In genomic region chr4:47668810-47669408, GRCh38 we compare ENCODE assay signal across 8 cellular contexts.
DNase-seq lines count a peak whose midpoint lies in the region; ATAC-seq, FAIRE-seq and TF ChIP-seq lines count a peak whose summit lies in the region.

No MANE protein-coding gene starts in this region.

- no peaks in the 10 kb centered on the region for H3K4me1 ChIP-seq in pancreas

- no peak overlapping the region for H3K9ac ChIP-seq in SU-DHL-6 (ENCODE audit: low read length)

- H3F3A ChIP-seq in SU-DHL-6 (ENCODE audit: insufficient read depth), result no peaks in the 10 kb centered on the region

- H3K4me2 ChIP-seq in SU-DHL-6 (ENCODE audit: low read depth, low read length, poor library complexity, severe bottlenecking), result peak overlapping the region; percentile 47

- TF ChIP-seq CTCF in LNCaP clone FGC (IDR thresholded peaks at IDR 0.05; ENCODE audit: control insufficient read depth, extremely low read depth, insufficient read depth), result peak; percentile 77
- TF ChIP-seq CTCF in SU-DHL-6 (IDR thresholded peaks at IDR 0.05; ENCODE audit: insufficient read depth, low read length, poor library complexity, severe bottlenecking), result peak; percentile 82
- peak; percentile 75 for TF ChIP-seq CTCF in fibroblast of pulmonary artery (IDR thresholded peaks at IDR 0.05; ENCODE audit: low read length, missing control alignments)
- peak; percentile 16 to 67 (median 59) for TF ChIP-seq CTCF in pancreas (IDR thresholded peaks at IDR 0.05)

- ATAC-seq in GM21528 (IDR thresholded peaks at IDR 0.05; ENCODE audit: low FRiP score, unreplicated experiment), result peak; percentile 72
- peak; percentile 78 to 91 (median 89) for ATAC-seq in pancreas

- DNase-seq in NOMO-1 (lab: John Stamatoyannopoulos, UW; ENCODE audit: unreplicated experiment in 2 of 2), result peak; percentile 9 to 47
- no peak for DNase-seq in NOMO-1 treated with dmso at 0.1 percent for 144 hours (lab: John Stamatoyannopoulos, UW; ENCODE audit: unreplicated experiment)
- peak; percentile 31 for DNase-seq in LNCaP clone FGC (ENCODE audit: low read depth)
- peak; percentile 76 for DNase-seq in fibroblast of pulmonary artery (ENCODE audit: low read depth)
- peak in 3 of 6 donors; percentile 7 to 18 (median 17) for DNase-seq in pancreas
- no peak for DNase-seq in OCI-M2 (lab: John Stamatoyannopoulos, UW; ENCODE audit: unreplicated experiment)

- 23 to 32% methylated on average over 11 of the region's 11 CpGs for WGBS in pancreas, 2 donors

- FAIRE-seq in pancreas (lab: Jason Lieb, UNC), result peak; percentile 47

- no peaks in the 10 kb centered on the region for H4K20me1 ChIP-seq in SU-DHL-6 (ENCODE audit: low read depth, low read length)

- no peaks in the 10 kb centered on the region for H3K9me2 ChIP-seq in SU-DHL-6 (replicated peaks; ENCODE audit: insufficient read depth, low read length)

- no peak overlapping the region for H2AFZ ChIP-seq in SU-DHL-6 (ENCODE audit: low read depth, low read length, severe bottlenecking)

- H3K4me3 ChIP-seq in LNCaP clone FGC (ENCODE audit: low read depth, low read length), result no peak overlapping the region
- H3K4me3 ChIP-seq in SU-DHL-6 (ENCODE audit: insufficient read depth, low read length, poor library complexity, severe bottlenecking), result no peak overlapping the region
- H3K4me3 ChIP-seq in fibroblast of pulmonary artery (replicated peaks; ENCODE audit: low read depth, low read length), result no peak overlapping the region
- no peak overlapping the region for H3K4me3 ChIP-seq in pancreas

- intact Hi-C loops in pancreas (cut with DNase I), result no loop called here

- no peaks in the 10 kb centered on the region for H3K27me3 ChIP-seq in SU-DHL-6 (ENCODE audit: low read length)
- H3K27me3 ChIP-seq in pancreas, result no peaks in the 10 kb centered on the region

- H3K27ac ChIP-seq in SU-DHL-6 (ENCODE audit: low read depth, low read length) (no peak overlapping the region), pancreas (no peak overlapping the region)

- H3K36me3 ChIP-seq in SU-DHL-6 (ENCODE audit: low read length) (no peaks in the 10 kb centered on the region), pancreas (no peaks in the 10 kb centered on the region)

- H3K9me3 ChIP-seq in SU-DHL-6 (ENCODE audit: insufficient read depth, low read length) (no peaks in the 10 kb centered on the region), pancreas (no peaks in the 10 kb centered on the region)

- no peaks in the 10 kb centered on the region for H3K79me2 ChIP-seq in SU-DHL-6 (ENCODE audit: insufficient read depth, low read length)

Comparison
In these comparisons a context has a peak if more than half of its experiments do, and no peak if none do; other contexts are left out.
1. DNase-seq: peak in NOMO-1 (2 of 2), LNCaP clone FGC (single experiment) and fibroblast of pulmonary artery (single experiment); none in NOMO-1 treated with dmso at 0.1 percent for 144 hours (single experiment) and OCI-M2 (single experiment).
2. Peak in every context shown above with its lines, with median percentiles within 50 percentile points of each other: CTCF ChIP-seq.